9 cellular contexts compared by ENCODE assay signal in genomic region chr4:187606581-187606980, GRCh38.
DNase-seq lines count a peak whose midpoint lies in the region; ATAC-seq and TF ChIP-seq lines count a peak whose summit lies in the region.
"Had no signal": no experiment of that assay in that cellular context is flagged by ENCODE, and none has a peak within 500 bp of the region (broad histone marks: within the 10 kb centered on the region; RNA-seq: fewer than 3 reads in every experiment).

No MANE protein-coding gene starts in this region.

- no peaks in the 10 kb centered on the region for H3K9me3 ChIP-seq in body of pancreas
- H3K9me3 ChIP-seq: BLaER1 had no signal

- H3K27ac ChIP-seq in body of pancreas: no peak overlapping the region
- H3K27ac ChIP-seq: BLaER1 had no signal

- no peaks in the 10 kb centered on the region for H3K27me3 ChIP-seq in body of pancreas
- H3K27me3 ChIP-seq: BLaER1 had no signal

- peak; percentile 60 to 97 (median 82) for TF ChIP-seq CTCF in body of pancreas (IDR thresholded peaks at IDR 0.05)

- intact Hi-C loops in body of pancreas (cut with DNase I): loop anchor here (10.0 kb wide), 1 partner anchor 1598 kb away; no protein-coding TSS in a partner anchor

- no peak overlapping the region for H3K4me3 ChIP-seq in body of pancreas
- H3K4me3 ChIP-seq: BLaER1 had no signal

- 4 to 10% methylated on average over 1 of the region's 1 CpG for WGBS in body of pancreas, 2 donors

- ATAC-seq in GM19397 (IDR thresholded peaks at IDR 0.05; ENCODE audit: unreplicated experiment): peak; percentile 57
- no peak for ATAC-seq in body of pancreas
- no peak for ATAC-seq in GM19035 (IDR thresholded peaks at IDR 0.05; ENCODE audit: unreplicated experiment)

- H3K36me3 ChIP-seq in body of pancreas (replicated peaks in 1 of 2; ENCODE audit: insufficient read depth in 1 of 2, low read depth in 2 of 2): no peaks in the 10 kb centered on the region
- H3K36me3 ChIP-seq: BLaER1 had no signal

- peak; percentile 27 for DNase-seq in NCI-H1092 treated with DMSO at 0.1 percent for 48 hours (lab: John Stamatoyannopoulos, UW)
- no peak for DNase-seq in NCI-H1092 (lab: John Stamatoyannopoulos, UW)
- peak; percentile 35 for DNase-seq in NCI-H2029 (lab: John Stamatoyannopoulos, UW)
- peak; percentile 33 to 44 (median 37) for DNase-seq in body of pancreas
- peak; percentile 58 for DNase-seq in kidney glomerular epithelial cell (lab: John Stamatoyannopoulos, UW)
- no peak for DNase-seq in NCI-H187 treated with DMSO at 0.1 percent for 48 hours (lab: John Stamatoyannopoulos, UW)

- H3K4me1 ChIP-seq in body of pancreas: no peaks in the 10 kb centered on the region

- no peak for TF ChIP-seq POLR2A in body of pancreas (IDR thresholded peaks at IDR 0.05)

Comparison
In these comparisons a context has a peak if more than half of its experiments do, and no peak if none do; other contexts are left out.
1. DNase-seq: peak in NCI-H1092 treated with DMSO at 0.1 percent for 48 hours (single experiment), NCI-H2029 (single experiment), body of pancreas (4 of 4) and kidney glomerular epithelial cell (single experiment); none in NCI-H1092 (single experiment) and NCI-H187 treated with DMSO at 0.1 percent for 48 hours (single experiment).